ENCODE assay signal across 23 cellular contexts in genomic region chr12:131089526-131090253, GRCh38.
DNase-seq lines count a peak whose midpoint lies in the region; ATAC-seq, FAIRE-seq and TF ChIP-seq lines count a peak whose summit lies in the region.
"Had no signal": no experiment of that assay in that cellular context is flagged by ENCODE, and none has a peak within 500 bp of the region (broad histone marks: within the 10 kb centered on the region; RNA-seq: fewer than 3 reads in every experiment).

No MANE protein-coding gene starts in this region.

- H3K36me3 ChIP-seq in BE2C = no peaks in the 10 kb centered on the region
- no peaks in the 10 kb centered on the region for H3K36me3 ChIP-seq in H7 (replicated peaks; ENCODE audit: control insufficient read depth, insufficient read depth, low read length)
- no peaks in the 10 kb centered on the region for H3K36me3 ChIP-seq in osteoblast (ENCODE audit: insufficient read depth, low read length)

- H3K27me3 Mint-ChIP-seq in glutamatergic neuron (ENCODE audit: unreplicated experiment) = peaks cover 9% of the 10 kb centered on the region
- H3K27me3 Mint-ChIP-seq: CD4-positive, alpha-beta T cell had no signal

- no peak overlapping the region for H3K4me3 Mint-ChIP-seq in glutamatergic neuron (ENCODE audit: unreplicated experiment)
- H3K4me3 Mint-ChIP-seq: activated CD8-positive, alpha-beta T cell treated with anti-CD3 and anti-CD28 coated beads, Interleukin-2, amount 10 ng/mL, durations not matched to agents 7 days and 5 days; CD4-positive, alpha-beta T cell had no signal

- TF ChIP-seq CTCF in BE2C (IDR thresholded peaks at IDR 0.05; ENCODE audit: low read depth, low read length) (no peak), glutamatergic neuron (IDR thresholded peaks at IDR 0.05; ENCODE audit: partially characterized antibody, unreplicated experiment) (no peak), osteoblast (IDR thresholded peaks at IDR 0.05; ENCODE audit: extremely low read depth, low read depth, low read length) (no peak)

- ATAC-seq in GM21723 (IDR thresholded peaks at IDR 0.05; ENCODE audit: unreplicated experiment) = no peak
- no peak for ATAC-seq in GM18511 (IDR thresholded peaks at IDR 0.05; ENCODE audit: unreplicated experiment)
- ATAC-seq: activated CD8-positive, alpha-beta T cell treated with anti-CD3 and anti-CD28 coated beads, Interleukin-2, amount 10 ng/mL, durations not matched to agents 7 days and 5 days; activated naive CD4-positive, alpha-beta T cell treated with anti-CD3 and anti-CD28 coated beads, Interleukin-2, amount 50 U/mL, for 72 hours; foreskin keratinocyte had no signal

- no peaks in the 10 kb centered on the region for H4K20me1 ChIP-seq in osteoblast (ENCODE audit: insufficient read depth, low read length)

- H3K79me2 ChIP-seq in osteoblast (ENCODE audit: insufficient read depth, low read length) = no peaks in the 10 kb centered on the region

- DNase-seq in BE2C = peak; percentile 2
- peak; percentile 27 for DNase-seq in H7
- peak; percentile 5 for DNase-seq in glutamatergic neuron
- peak; percentile 61 for DNase-seq in osteoblast (ENCODE audit: insufficient read length, low spot score, missing footprints)
- DNase-seq in GM19239 (ENCODE audit: insufficient read length, low spot score) = no peak
- no peak for DNase-seq in urothelium cell line (ENCODE audit: low spot score)
- DNase-seq: activated CD4-positive, CD25-positive, alpha-beta regulatory T cell; activated CD8-positive, alpha-beta T cell treated with anti-CD3 and anti-CD28 coated beads, Interleukin-2, amount 10 ng/mL, durations not matched to agents 7 days and 5 days; cerebellar nuclear complex; effector CD8-positive, alpha-beta T cell; foreskin keratinocyte; KBM-7; mammary epithelial cell; NCI-H69; RPMI8226; stimulated activated CD4-positive, alpha-beta T cell treated with anti-CD3 and anti-CD28 coated beads, Interleukin-15, amount 100 ng/mL, for 24 hours; T-helper 9 cell had no signal

- H3K9me3 Mint-ChIP-seq in glutamatergic neuron (ENCODE audit: unreplicated experiment) = peaks cover 2% of the 10 kb centered on the region
- H3K9me3 Mint-ChIP-seq: activated naive CD4-positive, alpha-beta T cell treated with anti-CD3 and anti-CD28 coated beads, Interleukin-2, amount 50 U/mL, for 72 hours; CD4-positive, alpha-beta T cell had no signal

- H3K4me1 ChIP-seq in BE2C = no peaks in the 10 kb centered on the region
- no peaks in the 10 kb centered on the region for H3K4me1 ChIP-seq in osteoblast (ENCODE audit: insufficient read depth, low read length)
- H3K4me1 ChIP-seq: foreskin keratinocyte had no signal

- H3K4me3 ChIP-seq in BE2C (ENCODE audit: low read depth, low read length) (no peak overlapping the region), H7 (ENCODE audit: insufficient read depth, low read depth, low read length) (no peak overlapping the region), osteoblast (ENCODE audit: insufficient read depth, low read length) (no peak overlapping the region)
- H3K4me3 ChIP-seq: stomach had no signal

- H3K4me1 Mint-ChIP-seq in glutamatergic neuron (ENCODE audit: low read depth, unreplicated experiment) = peaks cover 4% of the 10 kb centered on the region

- no peaks in the 10 kb centered on the region for H3K36me3 Mint-ChIP-seq in glutamatergic neuron (ENCODE audit: unreplicated experiment)
- H3K36me3 Mint-ChIP-seq: activated naive CD4-positive, alpha-beta T cell treated with anti-CD3 and anti-CD28 coated beads, Interleukin-2, amount 50 U/mL, for 72 hours had no signal

- H3K27ac Mint-ChIP-seq in glutamatergic neuron (ENCODE audit: unreplicated experiment) = no peak overlapping the region
- H3K27ac Mint-ChIP-seq: activated CD8-positive, alpha-beta T cell treated with anti-CD3 and anti-CD28 coated beads, Interleukin-2, amount 10 ng/mL, durations not matched to agents 7 days and 5 days; activated naive CD4-positive, alpha-beta T cell treated with anti-CD3 and anti-CD28 coated beads, Interleukin-2, amount 50 U/mL, for 72 hours; CD4-positive, alpha-beta T cell had no signal

- H3K9me3 ChIP-seq in BE2C (no peaks in the 10 kb centered on the region), osteoblast (ENCODE audit: low read depth, low read length) (no peaks in the 10 kb centered on the region)
- H3K9me3 ChIP-seq: stomach had no signal

- FAIRE-seq in GM19239 (lab: Jason Lieb, UNC) (no peak), urothelium cell line (lab: Jason Lieb, UNC) (no peak)
- FAIRE-seq: islet of Langerhans had no signal

- no peak overlapping the region for H3K4me2 ChIP-seq in osteoblast (ENCODE audit: insufficient read depth, low read length)

- H3K27me3 ChIP-seq in BE2C (no peaks in the 10 kb centered on the region), H7 (ENCODE audit: control insufficient read depth, insufficient read depth, low read length) (no peaks in the 10 kb centered on the region), osteoblast (ENCODE audit: insufficient read depth, low read length) (no peaks in the 10 kb centered on the region)
- H3K27me3 ChIP-seq: foreskin keratinocyte, stomach had no signal

- H2AFZ ChIP-seq in osteoblast (ENCODE audit: low read length) = no peak overlapping the region

- H3K27ac ChIP-seq in osteoblast (ENCODE audit: low read depth, low read length) = no peak overlapping the region
- H3K27ac ChIP-seq: foreskin keratinocyte, stomach had no signal

Comparison
In these comparisons a context has a peak if more than half of its experiments do, and no peak if none do; other contexts are left out.
1. DNase-seq: peak in BE2C (single experiment), H7 (single experiment), glutamatergic neuron (single experiment) and osteoblast (single experiment); none in GM19239 (single experiment) and urothelium cell line (single experiment).